In the genomic region with DNA sequence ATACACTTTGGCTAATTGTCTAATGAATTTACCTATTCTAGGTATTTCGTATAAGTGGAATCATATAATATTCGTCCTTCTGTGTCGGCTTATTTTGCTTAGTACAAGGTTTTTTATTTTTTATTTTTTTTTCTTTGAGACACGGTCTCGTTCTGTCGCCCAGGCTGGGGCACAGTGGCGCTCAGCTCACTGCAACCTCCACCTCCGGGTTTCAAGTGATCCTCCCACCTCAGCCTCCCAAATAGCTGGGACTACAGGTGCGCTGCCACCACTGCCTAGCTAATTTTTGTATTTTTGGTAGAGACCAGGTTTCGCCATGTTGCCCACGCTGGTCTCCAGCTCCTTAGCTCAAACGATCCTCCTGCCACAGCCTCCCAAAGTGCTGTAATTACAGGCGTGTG, we compare ENCODE assay signal across 1 cellular context.
TF ChIP-seq lines count a peak whose summit lies in the region.

No MANE protein-coding gene starts in this region.

TF ChIP-seq in GM23338, 12 proteins besides CTCF, POLR2A, EP300 and RAD21 (continued from another document):
- TF ChIP-seq, protein P1, sequence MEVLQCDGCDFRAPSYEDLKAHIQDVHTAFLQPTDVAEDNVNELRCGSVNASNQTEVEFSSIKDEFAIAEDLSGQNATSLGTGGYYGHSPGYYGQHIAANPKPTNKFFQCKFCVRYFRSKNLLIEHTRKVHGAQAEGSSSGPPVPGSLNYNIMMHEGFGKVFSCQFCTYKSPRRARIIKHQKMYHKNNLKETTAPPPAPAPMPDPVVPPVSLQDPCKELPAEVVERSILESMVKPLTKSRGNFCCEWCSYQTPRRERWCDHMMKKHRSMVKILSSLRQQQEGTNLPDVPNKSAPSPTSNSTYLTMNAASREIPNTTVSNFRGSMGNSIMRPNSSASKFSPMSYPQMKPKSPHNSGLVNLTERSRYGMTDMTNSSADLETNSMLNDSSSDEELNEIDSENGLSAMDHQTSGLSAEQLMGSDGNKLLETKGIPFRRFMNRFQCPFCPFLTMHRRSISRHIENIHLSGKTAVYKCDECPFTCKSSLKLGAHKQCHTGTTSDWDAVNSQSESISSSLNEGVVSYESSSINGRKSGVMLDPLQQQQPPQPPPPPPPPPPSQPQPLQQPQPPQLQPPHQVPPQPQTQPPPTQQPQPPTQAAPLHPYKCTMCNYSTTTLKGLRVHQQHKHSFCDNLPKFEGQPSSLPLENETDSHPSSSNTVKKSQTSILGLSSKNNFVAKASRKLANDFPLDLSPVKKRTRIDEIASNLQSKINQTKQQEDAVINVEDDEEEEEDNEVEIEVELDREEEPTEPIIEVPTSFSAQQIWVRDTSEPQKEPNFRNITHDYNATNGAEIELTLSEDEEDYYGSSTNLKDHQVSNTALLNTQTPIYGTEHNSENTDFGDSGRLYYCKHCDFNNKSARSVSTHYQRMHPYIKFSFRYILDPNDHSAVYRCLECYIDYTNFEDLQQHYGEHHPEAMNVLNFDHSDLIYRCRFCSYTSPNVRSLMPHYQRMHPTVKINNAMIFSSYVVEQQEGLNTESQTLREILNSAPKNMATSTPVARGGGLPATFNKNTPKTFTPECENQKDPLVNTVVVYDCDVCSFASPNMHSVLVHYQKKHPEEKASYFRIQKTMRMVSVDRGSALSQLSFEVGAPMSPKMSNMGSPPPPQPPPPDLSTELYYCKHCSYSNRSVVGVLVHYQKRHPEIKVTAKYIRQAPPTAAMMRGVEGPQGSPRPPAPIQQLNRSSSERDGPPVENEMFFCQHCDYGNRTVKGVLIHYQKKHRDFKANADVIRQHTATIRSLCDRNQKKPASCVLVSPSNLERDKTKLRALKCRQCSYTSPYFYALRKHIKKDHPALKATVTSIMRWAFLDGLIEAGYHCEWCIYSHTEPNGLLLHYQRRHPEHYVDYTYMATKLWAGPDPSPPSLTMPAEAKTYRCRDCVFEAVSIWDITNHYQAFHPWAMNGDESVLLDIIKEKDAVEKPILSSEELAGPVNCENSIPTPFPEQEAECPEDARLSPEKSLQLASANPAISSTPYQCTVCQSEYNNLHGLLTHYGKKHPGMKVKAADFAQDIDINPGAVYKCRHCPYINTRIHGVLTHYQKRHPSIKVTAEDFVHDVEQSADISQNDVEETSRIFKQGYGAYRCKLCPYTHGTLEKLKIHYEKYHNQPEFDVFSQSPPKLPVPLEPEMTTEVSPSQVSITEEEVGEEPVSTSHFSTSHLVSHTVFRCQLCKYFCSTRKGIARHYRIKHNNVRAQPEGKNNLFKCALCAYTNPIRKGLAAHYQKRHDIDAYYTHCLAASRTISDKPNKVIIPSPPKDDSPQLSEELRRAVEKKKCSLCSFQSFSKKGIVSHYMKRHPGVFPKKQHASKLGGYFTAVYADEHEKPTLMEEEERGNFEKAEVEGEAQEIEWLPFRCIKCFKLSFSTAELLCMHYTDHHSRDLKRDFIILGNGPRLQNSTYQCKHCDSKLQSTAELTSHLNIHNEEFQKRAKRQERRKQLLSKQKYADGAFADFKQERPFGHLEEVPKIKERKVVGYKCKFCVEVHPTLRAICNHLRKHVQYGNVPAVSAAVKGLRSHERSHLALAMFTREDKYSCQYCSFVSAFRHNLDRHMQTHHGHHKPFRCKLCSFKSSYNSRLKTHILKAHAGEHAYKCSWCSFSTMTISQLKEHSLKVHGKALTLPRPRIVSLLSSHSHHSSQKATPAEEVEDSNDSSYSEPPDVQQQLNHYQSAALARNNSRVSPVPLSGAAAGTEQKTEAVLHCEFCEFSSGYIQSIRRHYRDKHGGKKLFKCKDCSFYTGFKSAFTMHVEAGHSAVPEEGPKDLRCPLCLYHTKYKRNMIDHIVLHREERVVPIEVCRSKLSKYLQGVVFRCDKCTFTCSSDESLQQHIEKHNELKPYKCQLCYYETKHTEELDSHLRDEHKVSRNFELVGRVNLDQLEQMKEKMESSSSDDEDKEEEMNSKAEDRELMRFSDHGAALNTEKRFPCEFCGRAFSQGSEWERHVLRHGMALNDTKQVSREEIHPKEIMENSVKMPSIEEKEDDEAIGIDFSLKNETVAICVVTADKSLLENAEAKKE (CRISPR knock-in tag; IDR thresholded peaks at IDR 0.05): no peak
- TF ChIP-seq POLR2AphosphoS5 (IDR thresholded peaks at IDR 0.05; ENCODE audit: low read depth) (no peak), NANOG (IDR thresholded peaks at IDR 0.05; ENCODE audit: borderline replicate concordance) (no peak)
- TF ChIP-seq, protein P2, sequence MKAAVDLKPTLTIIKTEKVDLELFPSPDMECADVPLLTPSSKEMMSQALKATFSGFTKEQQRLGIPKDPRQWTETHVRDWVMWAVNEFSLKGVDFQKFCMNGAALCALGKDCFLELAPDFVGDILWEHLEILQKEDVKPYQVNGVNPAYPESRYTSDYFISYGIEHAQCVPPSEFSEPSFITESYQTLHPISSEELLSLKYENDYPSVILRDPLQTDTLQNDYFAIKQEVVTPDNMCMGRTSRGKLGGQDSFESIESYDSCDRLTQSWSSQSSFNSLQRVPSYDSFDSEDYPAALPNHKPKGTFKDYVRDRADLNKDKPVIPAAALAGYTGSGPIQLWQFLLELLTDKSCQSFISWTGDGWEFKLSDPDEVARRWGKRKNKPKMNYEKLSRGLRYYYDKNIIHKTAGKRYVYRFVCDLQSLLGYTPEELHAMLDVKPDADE (IDR thresholded peaks at IDR 0.05): no peak
